Comparison of ENCODE assay signal across 12 cellular contexts in the genomic region with DNA sequence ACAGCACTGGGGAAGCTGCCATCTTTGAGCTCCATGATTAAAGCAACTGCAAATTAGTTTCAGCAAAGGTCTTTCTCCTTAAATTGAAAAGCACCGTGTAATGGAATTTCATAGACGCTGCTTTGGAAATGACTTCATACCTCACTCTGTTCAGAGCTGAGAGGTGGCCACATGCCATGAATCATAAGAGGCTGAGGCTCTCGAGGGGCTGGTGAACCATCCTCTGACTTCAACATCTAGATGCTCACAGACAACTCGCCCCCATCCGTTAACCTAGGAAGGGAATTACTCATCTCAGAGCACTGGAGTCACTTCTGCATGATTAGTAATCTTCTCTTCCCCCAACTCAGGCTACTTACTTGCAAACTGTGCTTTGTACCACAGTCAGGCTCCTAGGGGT.
DNase-seq lines count a peak whose midpoint lies in the region; ATAC-seq and TF ChIP-seq lines count a peak whose summit lies in the region.
"Had no signal": no experiment of that assay in that cellular context is flagged by ENCODE, and none has a peak within 500 bp of the region (broad histone marks: within the 10 kb centered on the region; RNA-seq: fewer than 3 reads in every experiment).

No MANE protein-coding gene starts in this region.

- no peaks in the 10 kb centered on the region for H3K36me3 Mint-ChIP-seq in activated T-cell treated with anti-CD3 and anti-CD28 coated beads, Interleukin-2, amount 50 U/mL, for 4 hours (ENCODE audit: insufficient read depth)
- H3K36me3 Mint-ChIP-seq: activated naive CD4-positive, alpha-beta T cell treated with anti-CD3 and anti-CD28 coated beads, Interleukin-2, amount 50 U/mL, for 24 hours had no signal

- no peaks in the 10 kb centered on the region for H3K79me2 ChIP-seq in GM23248 (ENCODE audit: insufficient read depth)

- peak overlapping the region; percentile 83 for H3K27ac ChIP-seq in GM23248
- H3K27ac ChIP-seq: right atrium auricular region had no signal

- H4K20me1 ChIP-seq in GM23248 (ENCODE audit: insufficient read depth) = no peaks in the 10 kb centered on the region

- H3K9me2 ChIP-seq in GM23248 (ENCODE audit: insufficient read depth) = no peaks in the 10 kb centered on the region

- peak; percentile 88 to 90 for ATAC-seq in activated T-cell treated with anti-CD3 and anti-CD28 coated beads, Interleukin-2, amount 50 U/mL, for 4 hours

- no peaks in the 10 kb centered on the region for H3K9me3 ChIP-seq in GM23248 (ENCODE audit: low read depth)
- H3K9me3 ChIP-seq: right atrium auricular region had no signal

- peaks cover 16% of the 10 kb centered on the region for H3K27me3 Mint-ChIP-seq in activated T-cell treated with anti-CD3 and anti-CD28 coated beads, Interleukin-2, amount 50 U/mL, for 4 hours (ENCODE audit: low read depth)

- DNase-seq in AG08395 (ENCODE audit: low spot score) (peak; percentile 75), GM23248 (peak; percentile 99), kidney epithelial cell (ENCODE audit: low read depth) (peak; percentile 58), COLO829 (ENCODE audit: low spot score) (no peak), NCI-H524 (lab: John Stamatoyannopoulos, UW) (no peak), NCI-H82 (lab: John Stamatoyannopoulos, UW) (no peak), middle frontal gyrus (ENCODE audit: extremely low spot score, low spot score) (no peak)
- no peak for DNase-seq in activated T-cell treated with anti-CD3 and anti-CD28 coated beads, Interleukin-2, amount 50 U/mL, for 4 hours
- DNase-seq: DMS79, NCI-H524 treated with DMSO at 0.1 percent for 48 hours had no signal

- H3K36me3 ChIP-seq in GM23248 (ENCODE audit: low read depth) = no peaks in the 10 kb centered on the region
- H3K36me3 ChIP-seq in kidney epithelial cell (ENCODE audit: control insufficient read depth, insufficient read depth, low read length) = no peaks in the 10 kb centered on the region
- H3K36me3 ChIP-seq: right atrium auricular region had no signal

- in situ Hi-C loops in GM23248 (cut with MboI) = no loop called here

- H3K4me1 Mint-ChIP-seq in activated T-cell treated with anti-CD3 and anti-CD28 coated beads, Interleukin-2, amount 50 U/mL, for 4 hours (ENCODE audit: low read depth) = no peaks in the 10 kb centered on the region
- H3K4me1 Mint-ChIP-seq: activated naive CD4-positive, alpha-beta T cell treated with anti-CD3 and anti-CD28 coated beads, Interleukin-2, amount 50 U/mL, for 24 hours had no signal

- no peaks in the 10 kb centered on the region for H3K9me3 Mint-ChIP-seq in activated T-cell treated with anti-CD3 and anti-CD28 coated beads, Interleukin-2, amount 50 U/mL, for 4 hours
- H3K9me3 Mint-ChIP-seq: activated naive CD4-positive, alpha-beta T cell treated with anti-CD3 and anti-CD28 coated beads, Interleukin-2, amount 50 U/mL, for 24 hours had no signal

- H3K9ac ChIP-seq in GM23248 = peak overlapping the region; percentile 61

- peaks cover 21% of the 10 kb centered on the region for H3K4me1 ChIP-seq in GM23248 (ENCODE audit: insufficient read depth)
- H3K4me1 ChIP-seq: right atrium auricular region had no signal

- TF ChIP-seq CTCF in kidney epithelial cell (IDR thresholded peaks at IDR 0.05; ENCODE audit: insufficient read depth, low read length, poor library complexity, severe bottlenecking) = no peak

- peak overlapping the region; percentile 73 for H3K4me2 ChIP-seq in GM23248 (ENCODE audit: unreplicated experiment)

- H3K4me3 ChIP-seq in GM23248 (peak overlapping the region; percentile 59), kidney epithelial cell (ENCODE audit: low read depth, low read length) (no peak overlapping the region)
- H3K4me3 ChIP-seq: right atrium auricular region had no signal

- peak overlapping the region; percentile 79 for H2AFZ ChIP-seq in GM23248

- H3K4me3 Mint-ChIP-seq in activated T-cell treated with anti-CD3 and anti-CD28 coated beads, Interleukin-2, amount 50 U/mL, for 4 hours = no peak overlapping the region
- H3K4me3 Mint-ChIP-seq: activated naive CD4-positive, alpha-beta T cell treated with anti-CD3 and anti-CD28 coated beads, Interleukin-2, amount 50 U/mL, for 24 hours had no signal

- 2% methylated on average over 5 of the region's 5 CpGs for WGBS in GM23248 (ENCODE audit: low coverage in 1 of 2, low lambda C conversion rate in 2 of 2, missing lambda C conversion rate in 2 of 2), 2 experiments

- peaks cover 13% of the 10 kb centered on the region; the same call in 1 of the 2 replicates for H3F3A ChIP-seq in GM23248 (ENCODE audit: insufficient read depth)

- H3K27me3 ChIP-seq in GM23248 (replicated peaks; ENCODE audit: insufficient read depth) = no peaks in the 10 kb centered on the region
- no peaks in the 10 kb centered on the region for H3K27me3 ChIP-seq in kidney epithelial cell (ENCODE audit: control insufficient read depth, insufficient read depth, low read length)
- H3K27me3 ChIP-seq: right atrium auricular region had no signal

Comparison
In these comparisons a context has a peak if more than half of its experiments do, and no peak if none do; other contexts are left out.
1. DNase-seq: peak in AG08395 (single experiment), GM23248 (single experiment) and kidney epithelial cell (single experiment); none in activated T-cell treated with anti-CD3 and anti-CD28 coated beads, Interleukin-2, amount 50 U/mL, for 4 hours (single experiment), COLO829 (single experiment), NCI-H524 (0 of 2), NCI-H82 (single experiment) and middle frontal gyrus (single experiment).